In genomic region chr4:68657022-68657594, GRCh38 we compare ENCODE assay signal across 20 cellular contexts. TPM values are rescaled to one million over a fixed set of nuclear protein-coding genes. Genes with fewer than 3 reads are reported as not detected.
A peak's percentile ranks its signal among the peaks of the same experiment; 100 is the strongest.
DNase-seq lines count a peak whose midpoint lies in the region; ATAC-seq, FAIRE-seq and TF ChIP-seq lines count a peak whose summit lies in the region.
"Not testable (repeated sequence)": the region's sequence is repeated elsewhere in the genome, so short reads cannot be mapped to it uniquely, and the experiment has no call there.
"Had no signal": no experiment of that assay in that cellular context is flagged by ENCODE, and none has a peak within 500 bp of the region (broad histone marks: within the 10 kb centered on the region; RNA-seq: fewer than 3 reads in every experiment).

No MANE protein-coding gene starts in this region.

- BruUV-seq in GM12878 (replicated peaks; lab: Mats Ljungman, UMichigan): not testable (repeated sequence)

- not testable (repeated sequence) for H3K9ac ChIP-seq in GM12878 (ENCODE audit: control insufficient read depth, insufficient read depth, low read length); trophoblast cell (ENCODE audit: low read length)

- H3K79me2 ChIP-seq in GM12878 (ENCODE audit: control insufficient read depth, insufficient read depth, low read length); trophoblast cell (ENCODE audit: control insufficient read depth, insufficient read depth, low read length, poor library complexity): not testable (repeated sequence)

- SMC1A ChIA-PET in GM12878 (lab: Charles Lee; ENCODE audit: uncharacterized antibody, unreplicated experiment): interaction anchor here (1.1 to 2.2 kb wide), 3 partner anchors 19 to 369 kb away, joined by 4 to 5 read pairs (median 4); no protein-coding TSS in a partner anchor

- peak overlapping the region; percentile 68 for H4K91ac ChIP-seq in trophoblast cell (ENCODE audit: low read depth, low read length)

- not testable (repeated sequence) for H3K18ac ChIP-seq in trophoblast cell (ENCODE audit: low read length)

- not testable (repeated sequence) for H3K4me3 ChIP-seq in GM12878; trophoblast cell (ENCODE audit: low read depth, low read length)

- not testable (repeated sequence) for H3K27me3 ChIP-seq in GM12878 (replicated peaks in 1 of 2; ENCODE audit: control insufficient read depth in 2 of 2, insufficient read depth in 2 of 2, low read length in 1 of 2); trophoblast cell (ENCODE audit: insufficient read depth, low read length)

- not testable (repeated sequence) for H4K12ac ChIP-seq in trophoblast cell (ENCODE audit: low read depth, low read length)

- peak overlapping the region; percentile 79 for H2BK5ac ChIP-seq in trophoblast cell (ENCODE audit: low read depth, low read length, poor library complexity)

- POLR2A ChIA-PET in GM12878 (lab: Charles Lee): not testable (repeated sequence)

- not testable (repeated sequence) for H2AK5ac ChIP-seq in trophoblast cell (ENCODE audit: low read length)

- TF ChIP-seq EP300 in GM12878 (IDR thresholded peaks at IDR 0.05; ENCODE audit: borderline replicate concordance in 1 of 2, control insufficient read depth in 1 of 2, low read depth in 2 of 2, low read length in 2 of 2): not testable (repeated sequence)

- CTCF ChIA-PET in GM12878 (lab: Yijun Ruan, JAX): not testable (repeated sequence)

- intact Hi-C loops in GM12878 (cut with micrococcal nuclease; ENCODE audit: unreplicated experiment): loop anchor here (5.0 kb wide), 3 partner anchors 55 to 400 kb away; no protein-coding TSS in a partner anchor

- not testable (repeated sequence) for H2BK12ac ChIP-seq in trophoblast cell (ENCODE audit: low read length)

- H3K23ac ChIP-seq in trophoblast cell (ENCODE audit: low read length): not testable (repeated sequence)

- H3K4me1 ChIP-seq in GM12878 (ENCODE audit: control insufficient read depth, insufficient read depth, low read length); trophoblast cell (ENCODE audit: control insufficient read depth in 1 of 2, insufficient read depth in 2 of 2, low read length in 2 of 2): not testable (repeated sequence)

- in situ Hi-C loops in GM13977 (cut with MboI; ENCODE audit: low pct_unique_long_range_greater_than_20kb, low sequenced_read_pairs, unreplicated experiment); GM12878 (cut with MboI): not testable (repeated sequence)

- not testable (repeated sequence) for H3K14ac ChIP-seq in trophoblast cell (ENCODE audit: low read length)

- H3K79me1 ChIP-seq in trophoblast cell (ENCODE audit: low read length): not testable (repeated sequence)

- TF ChIP-seq RAD21 in GM12878 (IDR thresholded peaks at IDR 0.05; ENCODE audit: insufficient read depth, low read depth, low read length): not testable (repeated sequence)

- not testable (repeated sequence) for H2BK120ac ChIP-seq in trophoblast cell (ENCODE audit: insufficient read depth, low read length, poor library complexity)

- not testable (repeated sequence) for H3K4ac ChIP-seq in trophoblast cell (ENCODE audit: low read depth, low read length)

- not testable (repeated sequence) for H3K36me3 ChIP-seq in GM12878 (ENCODE audit: control insufficient read depth in 2 of 2, insufficient read depth in 2 of 2, low read length in 1 of 2); trophoblast cell (ENCODE audit: control insufficient read depth in 1 of 2, insufficient read depth in 2 of 2, low read length in 2 of 2)

- not testable (repeated sequence) for H4K20me1 ChIP-seq in GM12878 (ENCODE audit: control insufficient read depth, insufficient read depth)

- not testable (repeated sequence) for H2AFZ ChIP-seq in GM12878 (ENCODE audit: control insufficient read depth, low read depth, low read length); trophoblast cell (ENCODE audit: insufficient read depth, low read length, poor library complexity)

- H3K4me2 ChIP-seq in GM12878 (ENCODE audit: control insufficient read depth, insufficient read depth); trophoblast cell (ENCODE audit: low read length): not testable (repeated sequence)

- H3K27ac ChIP-seq in GM12878 (ENCODE audit: control insufficient read depth, insufficient read depth) (0 out of 2 replicates have a peak overlapping the region, but pooled peaks have one; percentile 55), trophoblast cell (ENCODE audit: low read depth, low read length) (peak overlapping the region; percentile 74)

- TF ChIP-seq POLR2A in GM12878 (IDR thresholded peaks at IDR 0.05; ENCODE audit: low read depth, low read length): not testable (repeated sequence)

- peak overlapping the region; percentile 38 for H4K8ac ChIP-seq in trophoblast cell (ENCODE audit: low read depth, low read length)

- RAD21 ChIA-PET in GM12878 (lab: Charles Lee; ENCODE audit: unreplicated experiment): not testable (repeated sequence)

- H3K9me3 ChIP-seq in GM12878 (replicated peaks; ENCODE audit: control insufficient read depth, insufficient read depth, low read length); trophoblast cell (ENCODE audit: insufficient read depth, low read depth, low read length): not testable (repeated sequence)

- ATAC-seq in GM19025 (IDR thresholded peaks at IDR 0.05; ENCODE audit: low read depth, unreplicated experiment) (peak; percentile 77), GM21447 (IDR thresholded peaks at IDR 0.05; ENCODE audit: unreplicated experiment) (peak; percentile 75), HG02678 (IDR thresholded peaks at IDR 0.05; ENCODE audit: unreplicated experiment) (peak; percentile 69), HG03095 (IDR thresholded peaks at IDR 0.05; ENCODE audit: unreplicated experiment) (peak; percentile 76), HG03521 (IDR thresholded peaks at IDR 0.05; ENCODE audit: unreplicated experiment) (peak; percentile 65), GM12878 (peak; percentile 88)

- FAIRE-seq in GM12878 (lab: Jason Lieb, UNC): peak; percentile 66

- peak; percentile 8 for TF ChIP-seq CTCF in GM13977 (IDR thresholded peaks at IDR 0.05; ENCODE audit: extremely low read depth, insufficient read depth, missing control alignments)
- not testable (repeated sequence) for TF ChIP-seq CTCF in GM12878 (IDR thresholded peaks at IDR 0.05 in 2 of 3, conservative IDR thresholded peaks at IDR 0.05 in 1 of 3; ENCODE audit: control insufficient read depth in 2 of 3, extremely low read depth in 1 of 3, insufficient read depth in 1 of 3, low read depth in 3 of 3, low read length in 3 of 3)

- DNase-seq in GM13977 (ENCODE audit: low spot score); trophoblast cell: not testable (repeated sequence)
- peak; percentile 23 for DNase-seq in GM12878 (ENCODE audit: low read depth, low spot score)

TF ChIP-seq in GM12878, 131 proteins besides CTCF, POLR2A, EP300 and RAD21:
- TF ChIP-seq NR2F1 (conservative IDR thresholded peaks at IDR 0.05): peak; percentile 49

RNA-seq across cellular contexts. Expression of gene UGT2B15, which starts 13.3 kb away (rescaled TPM):
- not detected in 2 replicates for total RNA-seq in GM12878 (2013; cell fraction: nucleolus; rRNA removed)
- total RNA-seq in GM12878 (2014; rRNA removed) (not detected in 2 replicates), GM12878 (2014; rRNA removed; fragmentation: Illumina TruSeq; extraction: Trizol) (not detected in 2 replicates), GM12878 (2021) (0.27 TPM in 1 of 2 replicates, not detected in the other)
- not detected for polyA plus RNA-seq in GM12878 (2011; ENCODE audit: low read depth)
- polyA plus RNA-seq in GM12878 (2011; rRNA removed) (not detected in 2 replicates), GM12878 (2014; fragmentation: Illumina TruSeq; extraction: Trizol) (not detected in 2 replicates), GM12878 (2014; fragmentation: Nextera tagmentation; extraction: Ambion mirVana) (not detected), GM12878 (2014; rRNA removed) (not detected in 2 replicates), GM12878 (2016; fragmentation: Nextera tagmentation; extraction: Ambion mirVana) (not detected)
- not detected in 2 replicates for polyA plus RNA-seq in GM12878 (2011; cell fraction: cytosol; rRNA removed)
- polyA plus RNA-seq in GM12878 (2011; cell fraction: nucleus; rRNA removed): not detected in 2 replicates
- not detected in 2 replicates for polyA plus RNA-seq in GM12878 (2012)
- polyA minus RNA-seq in GM12878 (2011; rRNA and poly(A)+ RNA removed): not detected in 2 replicates
- polyA minus RNA-seq in GM12878 (2011; cell fraction: cytosol; rRNA and poly(A)+ RNA removed): not detected in 2 replicates
- polyA minus RNA-seq in GM12878 (2011; cell fraction: nucleus; rRNA and poly(A)+ RNA removed): not detected in 2 replicates
- polyA plus RNA-seq in trophoblast cell (2013): not detected in 2 replicates
- total RNA-seq: activated CD8-positive, alpha-beta T cell treated with anti-CD3 and anti-CD28 coated beads for 36 hours; activated naive CD8-positive, alpha-beta T cell treated with anti-CD3 and anti-CD28 coated beads, Interleukin-2, amount 10 ng/mL, durations not matched to agents 7 days and 5 days; bronchial epithelial cell; CD8-positive, alpha-beta T cell; Daoy; dorsolateral prefrontal cortex; esophagus squamous epithelium; H7; neural crest cell; Right ventricle myocardium inferior; vagina had no signal
- polyA plus RNA-seq: immature natural killer cell had no signal
